In genomic region chr11:111312076-111312475, GRCh38 we compare ENCODE assay signal across 18 cellular contexts. TPM values are rescaled to one million over a fixed set of nuclear protein-coding genes. Genes with fewer than 3 reads are reported as not detected.
A peak's percentile ranks its signal among the peaks of the same experiment; 100 is the strongest.
DNase-seq lines count a peak whose midpoint lies in the region; ATAC-seq and TF ChIP-seq lines count a peak whose summit lies in the region.
"Had no signal": no experiment of that assay in that cellular context is flagged by ENCODE, and none has a peak within 500 bp of the region (broad histone marks: within the 10 kb centered on the region; RNA-seq: fewer than 3 reads in every experiment).

No MANE protein-coding gene starts in this region.

- intact Hi-C loops in stomach (cut with DNase I; ENCODE audit: low total_unique reads) = no loop called here
- intact Hi-C loops in mucosa of descending colon (cut with DNase I, micrococcal nuclease) = no loop called here

- WGBS in stomach, 5 donors = 26 to 44% (median 32%) methylated on average over 1 of the region's 1 CpG

- no peak overlapping the region for H3K27ac ChIP-seq in stomach
- H3K27ac ChIP-seq: GM23248, HL-60 had no signal

- H3K4me1 ChIP-seq in stomach (peaks cover 0 to 43% (median 6%) of the 10 kb centered on the region in 4 donors), mucosa of descending colon (ENCODE audit: low read depth) (peaks cover 12% of the 10 kb centered on the region)

- H3K4me3 ChIP-seq in stomach = no peak overlapping the region
- no peak overlapping the region for H3K4me3 ChIP-seq in mucosa of descending colon
- H3K4me3 ChIP-seq: GM12878, GM23248 had no signal

- TF ChIP-seq POLR2A in stomach (IDR thresholded peaks at IDR 0.05) = no peak

- no peaks in the 10 kb centered on the region for H3K27me3 ChIP-seq in stomach

- TF ChIP-seq EP300 in stomach (IDR thresholded peaks at IDR 0.05) = no peak

- TF ChIP-seq CTCF in stomach (IDR thresholded peaks at IDR 0.05) = no peak
- no peak for TF ChIP-seq CTCF in mucosa of descending colon (IDR thresholded peaks at IDR 0.05)

- peak; percentile 26 for DNase-seq in NCI-H2171 treated with DMSO at 0.1 percent for 48 hours (lab: John Stamatoyannopoulos, UW)
- DNase-seq in NCI-H2171 (lab: John Stamatoyannopoulos, UW) = no peak
- peak; percentile 38 for DNase-seq in NCI-H1105 (lab: John Stamatoyannopoulos, UW)
- DNase-seq in NCI-H69 (lab: John Stamatoyannopoulos, UW) = peak; percentile 70
- peak; percentile 54 for DNase-seq in stomach
- no peak for DNase-seq in activated T-cell treated with anti-CD3 and anti-CD28 coated beads, Interleukin-2, amount 50 U/mL, for 1 hour
- no peak for DNase-seq in activated CD4-positive, CD25-positive, alpha-beta regulatory T cell treated with anti-CD3 and anti-CD28 coated beads, Interleukin-2, amount 50 U/mL, for 72 hours
- DNase-seq in mucosa of descending colon = no peak
- DNase-seq: C1 segment of cervical spinal cord; CD4-positive, alpha-beta memory T cell; COR-L47; DMS153; GM23248 had no signal

- H3K36me3 ChIP-seq in stomach (no peaks in the 10 kb centered on the region), mucosa of descending colon (ENCODE audit: low read depth) (no peaks in the 10 kb centered on the region)

- no peak for ATAC-seq in mucosa of descending colon
- ATAC-seq: GM12878, HCT116 had no signal

- H3K9me3 ChIP-seq in stomach = no peaks in the 10 kb centered on the region
- no peaks in the 10 kb centered on the region for H3K9me3 ChIP-seq in mucosa of descending colon

RNA-seq across cellular contexts. Expression of gene POU2AF3, which starts 13.7 kb away (rescaled TPM):
- total RNA-seq in stomach (1 to 10 TPM in 4 of 5 donors, under 1 TPM in 1; 0.58 to 7.6 (median 3.1) TPM), mucosa of descending colon (10 to 100 TPM in 1 of 3 donors, 1 to 10 TPM in 2; 6.7 to 14.5 (median 8.1) TPM)
- 10 to 100 TPM in 1 of 3 donors, 1 to 10 TPM in 2; 3.3 to 10.1 (median 4.3) TPM for polyA plus RNA-seq in stomach
- total RNA-seq: A172; CD4-positive, alpha-beta memory T cell; G401; GM23248 had no signal
- polyA plus RNA-seq: CD4-positive, alpha-beta memory T cell; GM23248 had no signal

Comparison
In these comparisons a context has a peak if more than half of its experiments do, and no peak if none do; other contexts are left out.
1. DNase-seq: peak in NCI-H2171 treated with DMSO at 0.1 percent for 48 hours (single experiment), NCI-H1105 (single experiment), NCI-H69 (single experiment) and stomach (single experiment); none in NCI-H2171 (single experiment), activated T-cell treated with anti-CD3 and anti-CD28 coated beads, Interleukin-2, amount 50 U/mL, for 1 hour (single experiment), activated CD4-positive, CD25-positive, alpha-beta regulatory T cell treated with anti-CD3 and anti-CD28 coated beads, Interleukin-2, amount 50 U/mL, for 72 hours (single experiment) and mucosa of descending colon (0 of 3).